In the genomic region with DNA sequence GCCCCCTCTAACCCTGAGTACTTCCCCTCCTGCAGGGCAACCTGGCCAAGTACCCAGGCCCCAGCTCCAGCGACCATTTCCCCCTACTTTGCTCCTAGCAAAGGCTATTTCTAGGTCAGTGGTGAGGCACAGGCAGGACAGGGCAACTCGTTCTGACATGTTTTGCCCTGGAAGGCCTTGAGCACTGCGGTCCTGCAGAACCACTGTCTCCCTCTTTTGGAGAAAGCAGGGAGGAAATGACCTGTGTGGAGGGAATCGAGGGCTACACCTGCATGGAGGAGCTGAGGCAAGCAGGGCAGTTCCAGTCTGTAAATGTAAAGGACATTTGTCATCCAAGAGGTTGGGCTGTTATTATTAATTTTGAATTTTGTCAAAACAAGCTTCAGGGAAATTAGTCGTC, we compare ENCODE assay signal across 1 cellular context.
TF ChIP-seq lines count a peak whose summit lies in the region.

No MANE protein-coding gene starts in this region.

TF ChIP-seq in GM23338, 12 proteins besides CTCF, POLR2A, EP300 and RAD21 (continued from another document):
- TF ChIP-seq REST (IDR thresholded peaks at IDR 0.05; ENCODE audit: unreplicated experiment) (no peak), JUNB (IDR thresholded peaks at IDR 0.05; ENCODE audit: unreplicated experiment) (no peak), NANOG (IDR thresholded peaks at IDR 0.05; ENCODE audit: borderline replicate concordance) (no peak), STAT1 (IDR thresholded peaks at IDR 0.05; ENCODE audit: unreplicated experiment) (no peak), CREB1 (CRISPR knock-in tag; IDR thresholded peaks at IDR 0.05; ENCODE audit: low read depth) (no peak), ZNF331 (CRISPR knock-in tag; IDR thresholded peaks at IDR 0.05; ENCODE audit: low read depth) (no peak)
- TF ChIP-seq, protein P1, sequence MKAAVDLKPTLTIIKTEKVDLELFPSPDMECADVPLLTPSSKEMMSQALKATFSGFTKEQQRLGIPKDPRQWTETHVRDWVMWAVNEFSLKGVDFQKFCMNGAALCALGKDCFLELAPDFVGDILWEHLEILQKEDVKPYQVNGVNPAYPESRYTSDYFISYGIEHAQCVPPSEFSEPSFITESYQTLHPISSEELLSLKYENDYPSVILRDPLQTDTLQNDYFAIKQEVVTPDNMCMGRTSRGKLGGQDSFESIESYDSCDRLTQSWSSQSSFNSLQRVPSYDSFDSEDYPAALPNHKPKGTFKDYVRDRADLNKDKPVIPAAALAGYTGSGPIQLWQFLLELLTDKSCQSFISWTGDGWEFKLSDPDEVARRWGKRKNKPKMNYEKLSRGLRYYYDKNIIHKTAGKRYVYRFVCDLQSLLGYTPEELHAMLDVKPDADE (IDR thresholded peaks at IDR 0.05), result no peak
TF ChIP-seq in GM23338: peak in this region for 0.
